Comparison of ENCODE assay signal across 22 cellular contexts in the genomic region with DNA sequence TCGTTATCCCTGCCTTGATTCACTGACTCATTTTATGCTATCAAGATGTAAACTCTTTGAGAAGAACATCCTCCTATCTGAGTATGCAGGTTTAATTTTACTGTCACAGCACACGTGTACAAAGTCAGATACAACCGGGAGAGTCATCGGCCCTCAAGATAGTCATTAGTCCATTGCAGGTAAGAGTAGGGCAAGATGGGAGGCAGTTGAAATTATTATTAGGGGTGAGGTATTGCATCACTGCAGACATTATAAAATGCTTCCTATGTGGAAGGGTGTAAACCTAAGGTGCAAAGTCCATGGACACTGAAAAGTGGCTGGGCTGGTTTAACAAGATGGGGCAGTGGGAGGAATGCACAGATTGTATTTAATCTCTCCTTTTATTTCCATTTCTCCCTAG.
A peak's percentile ranks its signal among the peaks of the same experiment; 100 is the strongest.
DNase-seq lines count a peak whose midpoint lies in the region; ATAC-seq, FAIRE-seq and TF ChIP-seq lines count a peak whose summit lies in the region.
"Had no signal": no experiment of that assay in that cellular context is flagged by ENCODE, and none has a peak within 500 bp of the region (broad histone marks: within the 10 kb centered on the region; RNA-seq: fewer than 3 reads in every experiment).

No MANE protein-coding gene starts in this region.

- TF ChIP-seq RAD21 in Ishikawa (IDR thresholded peaks at IDR 0.05; ENCODE audit: low read depth) (no peak), HepG2 (CRISPR knock-in tag; IDR thresholded peaks at IDR 0.05) (no peak)

- DNase-seq in mammary epithelial cell (no peak), HepG2 (ENCODE audit: low spot score) (no peak), suprapubic skin (ENCODE audit: low spot score in 2 of 2) (no peak), OCI-M2 (lab: John Stamatoyannopoulos, UW; ENCODE audit: unreplicated experiment) (no peak), NCI-H1092 treated with DMSO at 0.1 percent for 48 hours (lab: John Stamatoyannopoulos, UW) (no peak), epidermal melanocyte (ENCODE audit: insufficient read length, low spot score) (no peak)
- DNase-seq: activated CD8-positive, alpha-beta T cell treated with anti-CD3 and anti-CD28 coated beads for 36 hours; activated T-cell treated with anti-CD3 and anti-CD28 coated beads, Interleukin-2, amount 50 U/mL, for 48 hours; left lung; MG63; naive B cell; NCI-H1694; WERI-Rb-1 had no signal

- H3K27ac ChIP-seq in mammary epithelial cell (ENCODE audit: insufficient read depth, low read depth, low read length) (no peak overlapping the region), HepG2 (ENCODE audit: extremely low read length, insufficient read depth, low read length) (no peak overlapping the region), suprapubic skin (peak overlapping the region; percentile 85)
- H3K27ac ChIP-seq: coronary artery, gastroesophageal sphincter, left lung, parathyroid adenoma, WERI-Rb-1 had no signal

- CTCF ChIA-PET in mammary epithelial cell (lab: Charles Lee; ENCODE audit: low non-redundant PET), result no interaction called here
- CTCF ChIA-PET in HepG2 (lab: Yijun Ruan, JAX; ENCODE audit: low intra/inter-chr PET ratio, low total read pairs), result no interaction called here

- 74% methylated on average over 4 of the region's 4 CpGs for WGBS in mammary epithelial cell (ENCODE audit: low coverage, missing lambda C conversion rate)
- 37% methylated on average over 4 of the region's 4 CpGs for WGBS in HepG2 (ENCODE audit: low lambda C conversion rate)
- 63% methylated on average over 4 of the region's 4 CpGs for WGBS in suprapubic skin

- no peak for ATAC-seq in HepG2
- ATAC-seq: activated CD8-positive, alpha-beta T cell treated with anti-CD3 and anti-CD28 coated beads for 36 hours; gastroesophageal sphincter; left lung; Right ventricle myocardium inferior had no signal

- peak overlapping the region; percentile 41 for H2AFZ ChIP-seq in mammary epithelial cell (ENCODE audit: low read depth, low read length)
- no peak overlapping the region for H2AFZ ChIP-seq in HepG2 (ENCODE audit: low read length)
- H2AFZ ChIP-seq: parathyroid adenoma had no signal

- TF ChIP-seq EP300 in Ishikawa (IDR thresholded peaks at IDR 0.05; ENCODE audit: borderline replicate concordance), result peak; percentile 44; the same call in 1 of the 2 replicates
- TF ChIP-seq EP300 in HepG2 (IDR thresholded peaks at IDR 0.05; ENCODE audit: low read depth in 2 of 2, low read length in 2 of 2), result no peak
- no peak for TF ChIP-seq EP300 in HepG2 (CRISPR knock-in tag; IDR thresholded peaks at IDR 0.05; ENCODE audit: borderline replicate concordance)
- no peak for TF ChIP-seq EP300 in suprapubic skin (IDR thresholded peaks at IDR 0.05)

- H4K20me1 ChIP-seq in mammary epithelial cell (ENCODE audit: insufficient read depth, low read length) (no peaks in the 10 kb centered on the region), HepG2 (ENCODE audit: insufficient read depth, low read length) (no peaks in the 10 kb centered on the region)

- dilution Hi-C loops in mammary epithelial cell (cut with HindIII; ENCODE audit: low sequenced_read_pairs), result no loop called here

- in situ Hi-C loops in mammary epithelial cell (cut with MboI; ENCODE audit: low sequenced_read_pairs in 2 of 2), result no loop called here
- in situ Hi-C loops in HepG2 (cut with HindIII; ENCODE audit: extremely low pct_ligation_motif_present, low pct_unique_long_range_greater_than_20kb), result no loop called here

- H3K9me3 ChIP-seq in mammary epithelial cell (replicated peaks; ENCODE audit: insufficient read depth, low read length) (no peaks in the 10 kb centered on the region), HepG2 (ENCODE audit: low read length) (no peaks in the 10 kb centered on the region), suprapubic skin (no peaks in the 10 kb centered on the region)
- H3K9me3 ChIP-seq: gastroesophageal sphincter, left lung, MG63, vagina had no signal

- TF ChIP-seq POLR2A in HepG2 (IDR thresholded peaks at IDR 0.05; ENCODE audit: insufficient read depth in 1 of 2, low read depth in 2 of 2, low read length in 2 of 2), result no peak
- TF ChIP-seq POLR2A in suprapubic skin (IDR thresholded peaks at IDR 0.05), result no peak

- peaks cover 36% of the 10 kb centered on the region for H3K4me1 ChIP-seq in mammary epithelial cell (ENCODE audit: insufficient read depth, low read length)
- H3K4me1 ChIP-seq in HepG2 (ENCODE audit: insufficient read depth, low read length), result peaks cover 16% of the 10 kb centered on the region
- H3K4me1 ChIP-seq in suprapubic skin, result peaks cover 45% of the 10 kb centered on the region
- H3K4me1 ChIP-seq: gastroesophageal sphincter, left lung, parathyroid adenoma had no signal

- POLR2A ChIA-PET in HepG2 (lab: Yijun Ruan, JAX), result no interaction called here

- H3K36me3 ChIP-seq in mammary epithelial cell (ENCODE audit: insufficient read depth, low read length) (no peaks in the 10 kb centered on the region), HepG2 (replicated peaks in 1 of 2; ENCODE audit: control insufficient read depth in 1 of 2, insufficient read depth in 2 of 2, low read length in 2 of 2) (no peaks in the 10 kb centered on the region), suprapubic skin (no peaks in the 10 kb centered on the region)
- H3K36me3 ChIP-seq: gastroesophageal sphincter, left lung, MG63, vagina, WERI-Rb-1 had no signal

- H3K79me2 ChIP-seq in mammary epithelial cell (ENCODE audit: insufficient read depth, low read length) (no peaks in the 10 kb centered on the region), HepG2 (ENCODE audit: insufficient read depth, low read length) (no peaks in the 10 kb centered on the region)
- H3K79me2 ChIP-seq: parathyroid adenoma had no signal

- H3K4me2 ChIP-seq in mammary epithelial cell (ENCODE audit: insufficient read depth, low read depth, low read length) (peak overlapping the region; percentile 18), HepG2 (ENCODE audit: low read depth, low read length) (no peak overlapping the region)

- TF ChIP-seq CTCF in mammary epithelial cell (conservative IDR thresholded peaks at IDR 0.05 in 1 of 2, IDR thresholded peaks at IDR 0.05 in 1 of 2; ENCODE audit: extremely low read depth in 1 of 2, insufficient read depth in 1 of 2, low read depth in 1 of 2, low read length in 2 of 2) (no peak), HepG2 (CRISPR knock-in tag; IDR thresholded peaks at IDR 0.05) (no peak), suprapubic skin (IDR thresholded peaks at IDR 0.05) (no peak)

- no peaks in the 10 kb centered on the region for H3K27me3 ChIP-seq in mammary epithelial cell (ENCODE audit: insufficient read depth, low read length)
- no peaks in the 10 kb centered on the region for H3K27me3 ChIP-seq in HepG2 (ENCODE audit: control insufficient read depth in 1 of 2, insufficient read depth in 2 of 2, low read length in 2 of 2)
- H3K27me3 ChIP-seq in suprapubic skin, result no peaks in the 10 kb centered on the region
- H3K27me3 ChIP-seq: gastroesophageal sphincter, left lung, MG63, vagina had no signal

- H3K4me3 ChIP-seq in mammary epithelial cell (replicated peaks in 1 of 3; ENCODE audit: insufficient read depth in 1 of 3, low read depth in 2 of 3, low read length in 3 of 3) (no peak overlapping the region), HepG2 (replicated peaks in 1 of 3; ENCODE audit: insufficient read depth in 1 of 3, low read depth in 2 of 3, low read length in 3 of 3) (no peak overlapping the region), suprapubic skin (peak overlapping the region; percentile 3)
- H3K4me3 ChIP-seq: coronary artery, gastroesophageal sphincter, left lung, MG63, vagina had no signal

- H3K9ac ChIP-seq in mammary epithelial cell (ENCODE audit: insufficient read depth, low read length), result no peak overlapping the region
- no peak overlapping the region for H3K9ac ChIP-seq in HepG2 (ENCODE audit: insufficient read depth, low read depth, low read length)
- H3K9ac ChIP-seq: parathyroid adenoma had no signal

- BruUV-seq in mammary epithelial cell (replicated peaks; lab: Mats Ljungman, UMichigan), result no TSS peak
- BruUV-seq in HepG2 (replicated peaks; lab: Mats Ljungman, UMichigan), result no TSS peak

- FAIRE-seq in HepG2 (lab: Jason Lieb, UNC), result no peak
- FAIRE-seq: astrocyte, endothelial cell of umbilical vein, GM19239 had no signal

- intact Hi-C loops in mammary epithelial cell (cut with micrococcal nuclease), result loop anchor here (5.0 kb wide), 1 partner anchor 54 kb away; no protein-coding TSS in a partner anchor
- intact Hi-C loops in HepG2 (cut with micrococcal nuclease; ENCODE audit: unreplicated experiment), result loop anchor here (10.0 kb wide), 1 partner anchor 166 kb away; no protein-coding TSS in a partner anchor

TF ChIP-seq in Ishikawa, 13 proteins besides CTCF, POLR2A, EP300 and RAD21 (continues in another document):
- TF ChIP-seq, protein P1, sequence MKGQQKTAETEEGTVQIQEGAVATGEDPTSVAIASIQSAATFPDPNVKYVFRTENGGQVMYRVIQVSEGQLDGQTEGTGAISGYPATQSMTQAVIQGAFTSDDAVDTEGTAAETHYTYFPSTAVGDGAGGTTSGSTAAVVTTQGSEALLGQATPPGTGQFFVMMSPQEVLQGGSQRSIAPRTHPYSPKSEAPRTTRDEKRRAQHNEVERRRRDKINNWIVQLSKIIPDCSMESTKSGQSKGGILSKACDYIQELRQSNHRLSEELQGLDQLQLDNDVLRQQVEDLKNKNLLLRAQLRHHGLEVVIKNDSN (IDR thresholded peaks at IDR 0.05), result no peak
- no peak for TF ChIP-seq ZBTB7A (IDR thresholded peaks at IDR 0.05; ENCODE audit: low read depth)
- no peak for TF ChIP-seq CREB1 (IDR thresholded peaks at IDR 0.05; ENCODE audit: low read depth)
- TF ChIP-seq EGR1 (IDR thresholded peaks at IDR 0.05), result no peak
- no peak for TF ChIP-seq YY1 (IDR thresholded peaks at IDR 0.05; ENCODE audit: low read depth)
- TF ChIP-seq TEAD4 (IDR thresholded peaks at IDR 0.05), result peak; percentile 76
- TF ChIP-seq CEBPB (IDR thresholded peaks at IDR 0.05), result peak; percentile 90
- TF ChIP-seq FOXM1 (IDR thresholded peaks at IDR 0.05; ENCODE audit: borderline replicate concordance, low read depth), result peak; percentile 15; the same call in 1 of the 2 replicates

TF ChIP-seq in HepG2, 621 proteins besides CTCF, POLR2A, EP300 and RAD21 (continues in another document):
- 0 out of 2 replicates have a peak, but pooled peaks have one; percentile 22 for TF ChIP-seq CEBPB (IDR thresholded peaks at IDR 0.05; ENCODE audit: borderline replicate concordance, low read depth, low read length)
